ENCODE assay signal across 8 cellular contexts in genomic region chrX:19991350-19991718, GRCh38. TPM values are rescaled to one million over a fixed set of nuclear protein-coding genes. Genes with fewer than 3 reads are reported as not detected.
A peak's percentile ranks its signal among the peaks of the same experiment; 100 is the strongest.
DNase-seq lines count a peak whose midpoint lies in the region; FAIRE-seq and TF ChIP-seq lines count a peak whose summit lies in the region.

No MANE protein-coding gene starts in this region.

- H3K4me1 Mint-ChIP-seq in activated naive CD8-positive, alpha-beta T cell treated with anti-CD3 and anti-CD28 coated beads for 36 hours, result peaks cover 7% of the 10 kb centered on the region

- no peaks in the 10 kb centered on the region for H3K36me3 Mint-ChIP-seq in activated naive CD8-positive, alpha-beta T cell treated with anti-CD3 and anti-CD28 coated beads for 36 hours

- intact Hi-C loops in A673 (cut with micrococcal nuclease; ENCODE audit: unreplicated experiment), result loop anchor here (2.0 kb wide), 1 partner anchor 87 kb away; no protein-coding TSS in a partner anchor

- POLR2A ChIA-PET in A673 (lab: Charles Lee; ENCODE audit: low non-redundant PET) (no interaction called here), HEK293 (lab: Yijun Ruan, JAX) (interaction anchor here (0.7 kb wide), 1 partner anchor 131 kb away, joined by 3 read pairs; no protein-coding TSS in a partner anchor)

- H3K4me3 ChIP-seq in A673 (ENCODE audit: low read depth, low read length, poor library complexity, severe bottlenecking) (peak overlapping the region; percentile 66), HEK293 (ENCODE audit: low read depth, low read length) (peak overlapping the region; percentile 59), mononuclear cell (ENCODE audit: low read length) (peak overlapping the region; percentile 17)

- FAIRE-seq in RCC 7860 (lab: Jason Lieb, UNC), result no peak

- no TSS peak for BruUV-seq in A673 (replicated peaks; lab: Mats Ljungman, UMichigan)

- H3K4me3 Mint-ChIP-seq in activated naive CD8-positive, alpha-beta T cell treated with anti-CD3 and anti-CD28 coated beads for 36 hours, result peak overlapping the region; percentile 88

- H3K36me3 ChIP-seq in A673 (ENCODE audit: insufficient read depth, low read length, poor library complexity, severe bottlenecking) (no peaks in the 10 kb centered on the region), HEK293 (ENCODE audit: control insufficient read depth in 2 of 2, insufficient read depth in 1 of 2, low read length in 2 of 2) (peaks cover 0 to 2% of the 10 kb centered on the region in 2 experiments; a peak in 1 of 3 replicates)

- peak overlapping the region; percentile 91 for H3K27ac Mint-ChIP-seq in activated naive CD8-positive, alpha-beta T cell treated with anti-CD3 and anti-CD28 coated beads for 36 hours

- H3K27me3 ChIP-seq in A673 (replicated peaks; ENCODE audit: insufficient read depth, low read depth, low read length, poor library complexity), result no peaks in the 10 kb centered on the region
- no peaks in the 10 kb centered on the region for H3K27me3 ChIP-seq in mononuclear cell (ENCODE audit: insufficient read depth, low read length)

- peak; percentile 2 for DNase-seq in A673 (ENCODE audit: low spot score)
- DNase-seq in activated naive CD8-positive, alpha-beta T cell treated with anti-CD3 and anti-CD28 coated beads for 36 hours, result peak; percentile 1
- DNase-seq in LoVo (ENCODE audit: low spot score), result no peak
- no peak for DNase-seq in NCI-H2029 (lab: John Stamatoyannopoulos, UW)
- DNase-seq in RCC 7860 (ENCODE audit: low spot score), result no peak
- DNase-seq in NCI-H446 treated with DMSO at 0.1 percent for 48 hours (lab: John Stamatoyannopoulos, UW), result no peak

- H3K27ac ChIP-seq in A673 (ENCODE audit: low read depth, low read length, poor library complexity, severe bottlenecking) (no peak overlapping the region), HEK293 (ENCODE audit: extremely low read depth, low read depth, low read length) (no peak overlapping the region)

- H3K4me1 ChIP-seq in A673 (ENCODE audit: insufficient read depth, low read length, poor library complexity, severe bottlenecking) (no peaks in the 10 kb centered on the region), HEK293 (ENCODE audit: control insufficient read depth, insufficient read depth, low read length) (no peaks in the 10 kb centered on the region; the same call in 1 of the 2 replicates), mononuclear cell (ENCODE audit: insufficient read depth, low read length) (peaks cover 4% of the 10 kb centered on the region)

- no peaks in the 10 kb centered on the region for H3K9me3 ChIP-seq in A673 (ENCODE audit: low read depth, low read length, poor library complexity, severe bottlenecking)
- no peaks in the 10 kb centered on the region for H3K9me3 ChIP-seq in HEK293 (ENCODE audit: control insufficient read depth, insufficient read depth, low read depth, low read length)
- H3K9me3 ChIP-seq in mononuclear cell (ENCODE audit: low read depth, low read length), result no peaks in the 10 kb centered on the region

- TF ChIP-seq CTCF in A673 (conservative IDR thresholded peaks at IDR 0.05; ENCODE audit: low read depth, low read length), result no peak
- TF ChIP-seq CTCF in HEK293 (tag by site-specific recombination; IDR thresholded peaks at IDR 0.05), result peak; percentile 6; the same call in 1 of the 2 replicates

- CTCF ChIA-PET in A673 (lab: Charles Lee) (no interaction called here), HEK293 (lab: Yijun Ruan, JAX) (interaction anchor here (0.6 to 1.1 kb wide), 9 partner anchors 9 to 400 kb away, joined by 3 to 7 read pairs (median 3); no protein-coding TSS in a partner anchor)

- no peaks in the 10 kb centered on the region for H3K9me3 Mint-ChIP-seq in activated naive CD8-positive, alpha-beta T cell treated with anti-CD3 and anti-CD28 coated beads for 36 hours

- no peaks in the 10 kb centered on the region for H3K27me3 Mint-ChIP-seq in activated naive CD8-positive, alpha-beta T cell treated with anti-CD3 and anti-CD28 coated beads for 36 hours

TF ChIP-seq in HEK293, 187 proteins besides CTCF, POLR2A, EP300 and RAD21 (continues in another document):
- TF ChIP-seq SP2 (tag by site-specific recombination; IDR thresholded peaks at IDR 0.05) (peak; percentile 43), ZNF341 (tag by site-specific recombination; IDR thresholded peaks at IDR 0.05; ENCODE audit: low read depth) (0 out of 2 replicates have a peak, but pooled peaks have one; percentile 0), ZXDB (tag by site-specific recombination; IDR thresholded peaks at IDR 0.05) (peak; percentile 31; the same call in 1 of the 2 replicates), ZFHX2 (tag by site-specific recombination; conservative IDR thresholded peaks at IDR 0.05) (no peak), ZNF624 (tag by site-specific recombination; IDR thresholded peaks at IDR 0.05) (no peak), ZNF623 (tag by site-specific recombination; IDR thresholded peaks at IDR 0.05) (no peak), ZNF596 (tag by site-specific recombination; IDR thresholded peaks at IDR 0.05) (no peak), GLI4 (tag by site-specific recombination; IDR thresholded peaks at IDR 0.05) (no peak), ZNF416 (tag by site-specific recombination; IDR thresholded peaks at IDR 0.05) (no peak), BCL6B (tag by site-specific recombination; IDR thresholded peaks at IDR 0.05) (no peak), SP3 (tag by site-specific recombination; IDR thresholded peaks at IDR 0.05) (peak; percentile 16), ZFP41 (tag by site-specific recombination; IDR thresholded peaks at IDR 0.05; ENCODE audit: borderline replicate concordance) (no peak), ZNF174 (tag by site-specific recombination; IDR thresholded peaks at IDR 0.05) (no peak), ZNF548 (tag by site-specific recombination; IDR thresholded peaks at IDR 0.05) (no peak), ZNF501 (tag by site-specific recombination; IDR thresholded peaks at IDR 0.05) (no peak), ZBTB8A (tag by site-specific recombination; IDR thresholded peaks at IDR 0.05) (peak; percentile 8)
- TF ChIP-seq, protein P1, sequence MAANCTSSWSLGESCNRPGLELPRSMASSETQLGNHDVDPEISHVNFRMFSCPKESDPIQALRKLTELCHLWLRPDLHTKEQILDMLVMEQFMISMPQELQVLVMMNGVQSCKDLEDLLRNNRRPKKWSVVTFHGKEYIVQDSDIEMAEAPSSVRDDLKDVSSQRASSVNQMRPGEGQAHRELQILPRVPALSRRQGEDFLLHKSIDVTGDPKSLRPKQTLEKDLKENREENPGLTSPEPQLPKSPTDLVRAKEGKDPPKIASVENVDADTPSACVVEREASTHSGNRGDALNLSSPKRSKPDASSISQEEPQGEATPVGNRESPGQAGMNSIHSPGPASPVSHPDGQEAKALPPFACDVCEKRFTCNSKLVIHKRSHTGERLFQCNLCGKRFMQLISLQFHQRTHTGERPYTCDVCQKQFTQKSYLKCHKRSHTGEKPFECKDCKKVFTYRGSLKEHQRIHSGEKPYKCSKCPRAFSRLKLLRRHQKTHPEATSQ (tag by site-specific recombination; IDR thresholded peaks at IDR 0.05), result no peak
- TF ChIP-seq, protein P2, sequence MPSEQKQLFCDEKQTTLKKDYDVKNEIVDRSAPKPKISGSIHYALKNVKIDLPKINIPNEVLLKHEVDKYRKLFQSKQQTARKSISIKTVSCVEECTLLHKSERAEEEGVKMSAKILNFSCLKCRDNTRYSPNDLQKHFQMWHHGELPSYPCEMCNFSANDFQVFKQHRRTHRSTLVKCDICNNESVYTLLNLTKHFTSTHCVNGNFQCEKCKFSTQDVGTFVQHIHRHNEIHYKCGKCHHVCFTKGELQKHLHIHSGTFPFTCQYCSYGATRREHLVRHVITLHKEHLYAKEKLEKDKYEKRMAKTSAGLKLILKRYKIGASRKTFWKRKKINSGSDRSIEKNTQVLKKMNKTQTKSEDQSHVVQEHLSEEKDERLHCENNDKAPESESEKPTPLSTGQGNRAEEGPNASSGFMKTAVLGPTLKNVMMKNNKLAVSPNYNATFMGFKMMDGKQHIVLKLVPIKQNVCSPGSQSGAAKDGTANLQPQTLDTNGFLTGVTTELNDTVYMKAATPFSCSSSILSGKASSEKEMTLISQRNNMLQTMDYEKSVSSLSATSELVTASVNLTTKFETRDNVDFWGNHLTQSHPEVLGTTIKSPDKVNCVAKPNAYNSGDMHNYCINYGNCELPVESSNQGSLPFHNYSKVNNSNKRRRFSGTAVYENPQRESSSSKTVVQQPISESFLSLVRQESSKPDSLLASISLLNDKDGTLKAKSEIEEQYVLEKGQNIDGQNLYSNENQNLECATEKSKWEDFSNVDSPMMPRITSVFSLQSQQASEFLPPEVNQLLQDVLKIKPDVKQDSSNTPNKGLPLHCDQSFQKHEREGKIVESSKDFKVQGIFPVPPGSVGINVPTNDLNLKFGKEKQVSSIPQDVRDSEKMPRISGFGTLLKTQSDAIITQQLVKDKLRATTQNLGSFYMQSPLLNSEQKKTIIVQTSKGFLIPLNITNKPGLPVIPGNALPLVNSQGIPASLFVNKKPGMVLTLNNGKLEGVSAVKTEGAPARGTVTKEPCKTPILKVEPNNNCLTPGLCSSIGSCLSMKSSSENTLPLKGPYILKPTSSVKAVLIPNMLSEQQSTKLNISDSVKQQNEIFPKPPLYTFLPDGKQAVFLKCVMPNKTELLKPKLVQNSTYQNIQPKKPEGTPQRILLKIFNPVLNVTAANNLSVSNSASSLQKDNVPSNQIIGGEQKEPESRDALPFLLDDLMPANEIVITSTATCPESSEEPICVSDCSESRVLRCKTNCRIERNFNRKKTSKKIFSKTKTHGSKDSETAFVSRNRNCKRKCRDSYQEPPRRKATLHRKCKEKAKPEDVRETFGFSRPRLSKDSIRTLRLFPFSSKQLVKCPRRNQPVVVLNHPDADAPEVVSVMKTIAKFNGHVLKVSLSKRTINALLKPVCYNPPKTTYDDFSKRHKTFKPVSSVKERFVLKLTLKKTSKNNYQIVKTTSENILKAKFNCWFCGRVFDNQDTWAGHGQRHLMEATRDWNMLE (tag by site-specific recombination; conservative IDR thresholded peaks at IDR 0.05; ENCODE audit: low read depth), result peak; percentile 31; the same call in 1 of the 2 replicates

RNA-seq across cellular contexts. Expression of gene BCLAF3, which starts 0.5 kb away (rescaled TPM):
- total RNA-seq in A673 (2021) (7.7 and 9.8 TPM in 2 replicates), mononuclear cell (5.5 TPM)
- total RNA-seq in activated naive CD8-positive, alpha-beta T cell treated with anti-CD3 and anti-CD28 coated beads for 36 hours, result 1 to 10 TPM; 2.7 to 3.7 TPM

Comparison
In these comparisons a context has a peak if more than half of its experiments do, and no peak if none do; other contexts are left out.
1. DNase-seq: peak in A673 (single experiment) and activated naive CD8-positive, alpha-beta T cell treated with anti-CD3 and anti-CD28 coated beads for 36 hours (single experiment); none in LoVo (single experiment), NCI-H2029 (single experiment), RCC 7860 (single experiment) and NCI-H446 treated with DMSO at 0.1 percent for 48 hours (single experiment).
2. Peak in every context shown above with its lines, with median percentiles within 50 percentile points of each other: H3K4me3 ChIP-seq.